Comparison of ENCODE assay signal across 21 cellular contexts in the genomic region with DNA sequence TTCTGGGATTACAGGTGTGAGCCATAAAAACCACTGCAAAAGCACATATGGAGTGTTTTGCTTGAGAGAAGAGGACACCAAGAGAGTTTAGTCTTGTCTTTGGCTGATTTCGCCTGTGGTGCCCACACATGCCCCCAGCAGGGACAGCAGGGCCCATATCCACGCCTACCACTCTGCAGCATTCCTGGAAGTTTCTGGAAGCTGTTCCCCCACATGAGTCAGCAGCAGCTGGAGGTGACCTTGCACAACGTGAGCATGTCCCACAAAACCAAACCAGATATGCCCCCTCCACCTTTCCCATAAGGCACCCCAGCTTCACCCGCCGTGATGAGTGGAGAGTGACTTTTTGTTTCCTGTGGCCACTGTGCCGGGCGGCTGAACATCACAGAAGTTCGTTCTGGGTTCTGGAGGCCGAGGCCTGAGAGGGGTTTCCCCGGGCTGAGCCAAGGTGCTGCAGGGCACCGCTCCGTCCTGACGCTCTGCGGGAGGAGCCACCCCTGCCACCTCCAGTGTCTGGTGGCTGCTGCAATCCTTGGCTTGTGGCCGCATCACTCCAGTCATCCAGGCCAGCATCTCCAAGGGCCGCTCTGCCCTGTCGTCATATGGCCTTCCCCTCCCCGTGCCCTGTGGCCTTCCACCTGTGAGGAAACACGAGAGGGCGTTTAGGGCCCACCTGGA. TPM values are rescaled to one million over a fixed set of nuclear protein-coding genes. Genes with fewer than 3 reads are reported as not detected.
DNase-seq lines count a peak whose midpoint lies in the region; ATAC-seq, FAIRE-seq and TF ChIP-seq lines count a peak whose summit lies in the region.
"Had no signal": no experiment of that assay in that cellular context is flagged by ENCODE, and none has a peak within 500 bp of the region (broad histone marks: within the 10 kb centered on the region; RNA-seq: fewer than 3 reads in every experiment).

No MANE protein-coding gene starts in this region.

- H3K4me1 ChIP-seq in liver (ENCODE audit: control insufficient read depth in 4 of 4, insufficient read depth in 4 of 4, low read length in 3 of 4), result peaks cover 26 to 80% (median 49%) of the 10 kb centered on the region in 4 donors
- peaks cover 24% of the 10 kb centered on the region for H3K4me1 ChIP-seq in HepG2 (ENCODE audit: insufficient read depth, low read length)
- H3K4me1 ChIP-seq: Caco-2 had no signal

- H3K27ac ChIP-seq in liver (ENCODE audit: low read depth in 1 of 2, low read length in 2 of 2), result peak overlapping the region; percentile 31 to 68
- H3K27ac ChIP-seq in HepG2 (ENCODE audit: extremely low read length, insufficient read depth, low read length), result no peak overlapping the region
- H3K27ac ChIP-seq: GM23248 had no signal

- DNase-seq in HepG2 (ENCODE audit: low spot score) (no peak), islet precursor cell (peak; percentile 48), posterior vena cava (ENCODE audit: low spot score) (peak; percentile 69), dermis blood vessel endothelial cell (no peak), SIG-M5 (lab: John Stamatoyannopoulos, UW) (no peak), foreskin fibroblast (no peak)
- DNase-seq: Caco-2; CD4-positive, alpha-beta T cell; GM23248; NCI-H1105; NCI-H2081 treated with DMSO at 0.1 percent for 48 hours; NCI-H748 treated with DMSO at 0.1 percent for 48 hours; NK-92 treated with Interleukin-12 subunit alpha and Interleukin-12 subunit beta, amount 100 ng/mL, for 24 hours; SHP77 treated with DMSO at 0.1 percent for 48 hours had no signal

- no peak for FAIRE-seq in HepG2 (lab: Jason Lieb, UNC)
- FAIRE-seq: A204.1, G401.6, RCC 7860 had no signal

- no peak for TF ChIP-seq CTCF in liver (IDR thresholded peaks at IDR 0.05; ENCODE audit: low read depth, low read length, missing input control)
- no peak for TF ChIP-seq CTCF in HepG2 (CRISPR knock-in tag; IDR thresholded peaks at IDR 0.05)
- TF ChIP-seq CTCF in foreskin fibroblast (IDR thresholded peaks at IDR 0.05; ENCODE audit: low read depth, low read length), result no peak

- H3K9me3 ChIP-seq in liver (ENCODE audit: control insufficient read depth in 4 of 4, low read length in 3 of 4), result no peaks in the 10 kb centered on the region
- H3K9me3 ChIP-seq in HepG2 (ENCODE audit: low read length), result no peaks in the 10 kb centered on the region
- H3K9me3 ChIP-seq: Caco-2 had no signal

- no TSS peak for BruUV-seq in HepG2 (replicated peaks; lab: Mats Ljungman, UMichigan)

- H4K20me1 ChIP-seq in HepG2 (ENCODE audit: insufficient read depth, low read length), result no peaks in the 10 kb centered on the region; the same call in 1 of the 2 replicates

- no peak for TF ChIP-seq RAD21 in liver (IDR thresholded peaks at IDR 0.05)
- TF ChIP-seq RAD21 in HepG2 (CRISPR knock-in tag; IDR thresholded peaks at IDR 0.05), result no peak

- H3K36me3 ChIP-seq in liver (ENCODE audit: control insufficient read depth in 4 of 4, insufficient read depth in 3 of 4, low read depth in 1 of 4, low read length in 3 of 4) (no peaks in the 10 kb centered on the region), HepG2 (replicated peaks in 1 of 2; ENCODE audit: control insufficient read depth in 1 of 2, insufficient read depth in 2 of 2, low read length in 2 of 2) (no peaks in the 10 kb centered on the region)

- no peak overlapping the region for H2AFZ ChIP-seq in HepG2 (ENCODE audit: low read length)
- H2AFZ ChIP-seq: GM23248 had no signal

- intact Hi-C loops in HepG2 (cut with micrococcal nuclease; ENCODE audit: unreplicated experiment) (no loop called here), posterior vena cava (cut with DNase I) (loop anchor here in 1 of 2 donors (10.0 kb wide), 1 partner anchor 475 kb away; no protein-coding TSS in a partner anchor)

- POLR2A ChIA-PET in HepG2 (lab: Yijun Ruan, JAX), result no interaction called here

- in situ Hi-C loops in HepG2 (cut with HindIII; ENCODE audit: extremely low pct_ligation_motif_present, low pct_unique_long_range_greater_than_20kb), result no loop called here

- H3K27me3 ChIP-seq in liver (ENCODE audit: control insufficient read depth in 4 of 4, insufficient read depth in 4 of 4, low read length in 3 of 4) (no peaks in the 10 kb centered on the region), HepG2 (ENCODE audit: control insufficient read depth in 1 of 2, insufficient read depth in 2 of 2, low read length in 2 of 2) (peaks cover 3 to 26% of the 10 kb centered on the region in 2 experiments)

- H3K9ac ChIP-seq in liver (ENCODE audit: low read depth in 1 of 2, low read length in 2 of 2) (no peak overlapping the region), HepG2 (ENCODE audit: insufficient read depth, low read depth, low read length) (no peak overlapping the region)
- H3K9ac ChIP-seq: GM23248 had no signal

- H3K4me3 ChIP-seq in liver (ENCODE audit: low read depth in 1 of 3, low read length in 3 of 3) (no peak overlapping the region), HepG2 (replicated peaks in 1 of 3; ENCODE audit: insufficient read depth in 1 of 3, low read depth in 2 of 3, low read length in 3 of 3) (no peak overlapping the region), foreskin fibroblast (ENCODE audit: low read depth in 1 of 2, low read length in 2 of 2) (no peak overlapping the region)
- H3K4me3 ChIP-seq: GM23248 had no signal

- TF ChIP-seq EP300 in HepG2 (IDR thresholded peaks at IDR 0.05; ENCODE audit: low read depth in 2 of 2, low read length in 2 of 2) (no peak), HepG2 (CRISPR knock-in tag; IDR thresholded peaks at IDR 0.05; ENCODE audit: borderline replicate concordance) (no peak)

- 90% methylated on average over 20 of the region's 20 CpGs for WGBS in liver
- WGBS in HepG2 (ENCODE audit: low lambda C conversion rate), result 71% methylated on average over 7 of the region's 20 CpGs

- no peak for ATAC-seq in HepG2
- ATAC-seq in HG02938 (IDR thresholded peaks at IDR 0.05; ENCODE audit: unreplicated experiment), result no peak
- ATAC-seq: HCT116 had no signal

- H3K4me2 ChIP-seq in HepG2 (ENCODE audit: low read depth, low read length), result no peak overlapping the region

- TF ChIP-seq POLR2A in HepG2 (IDR thresholded peaks at IDR 0.05; ENCODE audit: insufficient read depth in 1 of 2, low read depth in 2 of 2, low read length in 2 of 2), result no peak

- CTCF ChIA-PET in HepG2 (lab: Yijun Ruan, JAX; ENCODE audit: low intra/inter-chr PET ratio, low total read pairs), result no interaction called here

- no peaks in the 10 kb centered on the region for H3K79me2 ChIP-seq in HepG2 (ENCODE audit: insufficient read depth, low read length)

RNA-seq across cellular contexts. Expression of a gene that starts 4.7 kb away (rescaled TPM):
- total RNA-seq in liver (100 to 1,000 TPM in 1 of 2 donors, 10 to 100 TPM in 1; 42.4 to 112 TPM), HepG2 (2016; rRNA removed; fragmentation: Illumina TruSeq; extraction: Trizol) (not detected in 2 replicates), posterior vena cava (1 to 10 TPM; 1.3 to 3.2 TPM), dermis blood vessel endothelial cell (under 0.01 TPM in 1 of 2 replicates, not detected in the other)
- polyA plus RNA-seq in liver (100 to 1,000 TPM; 108 to 158 TPM), HepG2 (2011; rRNA removed) (not detected in 2 replicates)
- total RNA-seq in HepG2 (2016; cell fraction: cytosol; rRNA removed; fragmentation: Illumina TruSeq; extraction: Trizol; ENCODE audit: low read depth), result not detected in 2 replicates
- total RNA-seq in HepG2 (2016; cell fraction: insoluble cytoplasmic fraction; rRNA removed; fragmentation: Illumina TruSeq; extraction: Trizol), result not detected in 2 replicates
- not detected in 2 replicates for total RNA-seq in HepG2 (2016; cell fraction: membrane; rRNA removed; fragmentation: Illumina TruSeq; extraction: Trizol)
- not detected in 2 replicates for total RNA-seq in HepG2 (2016; cell fraction: nucleus; rRNA removed; fragmentation: Illumina TruSeq; extraction: Trizol)
- polyA plus RNA-seq in HepG2 (2011; cell fraction: cytosol; rRNA removed), result not detected in 2 replicates
- polyA plus RNA-seq in HepG2 (2011; cell fraction: nucleus; rRNA removed), result not detected in 2 replicates
- not detected in 2 replicates for polyA plus RNA-seq in HepG2 (2012)
- not detected in 2 replicates for polyA plus RNA-seq in HepG2 (2016; cell fraction: cytosol; fragmentation: Illumina TruSeq; extraction: Trizol; ENCODE audit: low read depth)
- not detected in 2 replicates for polyA plus RNA-seq in HepG2 (2016; cell fraction: insoluble cytoplasmic fraction; fragmentation: Illumina TruSeq; extraction: Trizol; ENCODE audit: low read depth)
- not detected in 2 replicates for polyA plus RNA-seq in HepG2 (2016; cell fraction: membrane; fragmentation: Illumina TruSeq; extraction: Trizol; ENCODE audit: low read depth)
- polyA plus RNA-seq in HepG2 (2016; cell fraction: nucleus; fragmentation: Illumina TruSeq; extraction: Trizol; ENCODE audit: insufficient read depth, low read depth), result not detected in 2 replicates
- polyA minus RNA-seq in HepG2 (2011; rRNA and poly(A)+ RNA removed; ENCODE audit: low replicate concordance), result 0.37 TPM in 1 of 2 replicates, not detected in the other
- not detected in 2 replicates for polyA minus RNA-seq in HepG2 (2011; cell fraction: cytosol; rRNA and poly(A)+ RNA removed)
- not detected in 2 replicates for polyA minus RNA-seq in HepG2 (2011; cell fraction: nucleus; rRNA and poly(A)+ RNA removed)
- total RNA-seq: Caco-2; CD4-positive, alpha-beta T cell; GM23248; OCI-LY7 had no signal
- polyA plus RNA-seq: GM23248 had no signal

RNA-seq across cellular contexts. Expression of a gene that starts 48.2 kb away (rescaled TPM):
- total RNA-seq in liver (10 to 100 TPM in 1 of 2 donors, 1 to 10 TPM in 1; 1.8 to 10.2 TPM), HepG2 (2016; rRNA removed; fragmentation: Illumina TruSeq; extraction: Trizol) (not detected in 2 replicates), posterior vena cava (1 to 10 TPM; 5.0 to 6.9 TPM), dermis blood vessel endothelial cell (23.8 and 31.8 TPM in 2 replicates)
- polyA plus RNA-seq in liver (under 1 TPM; 0.07 to 0.84 TPM), HepG2 (2011; rRNA removed) (not detected in 2 replicates)
- total RNA-seq in HepG2 (2016; cell fraction: cytosol; rRNA removed; fragmentation: Illumina TruSeq; extraction: Trizol; ENCODE audit: low read depth), result not detected in 2 replicates
- not detected in 2 replicates for total RNA-seq in HepG2 (2016; cell fraction: insoluble cytoplasmic fraction; rRNA removed; fragmentation: Illumina TruSeq; extraction: Trizol)
- not detected in 2 replicates for total RNA-seq in HepG2 (2016; cell fraction: membrane; rRNA removed; fragmentation: Illumina TruSeq; extraction: Trizol)
- not detected in 2 replicates for total RNA-seq in HepG2 (2016; cell fraction: nucleus; rRNA removed; fragmentation: Illumina TruSeq; extraction: Trizol)
- not detected in 2 replicates for polyA plus RNA-seq in HepG2 (2011; cell fraction: cytosol; rRNA removed)
- not detected in 2 replicates for polyA plus RNA-seq in HepG2 (2011; cell fraction: nucleus; rRNA removed)
- polyA plus RNA-seq in HepG2 (2012), result not detected in 2 replicates
- not detected in 2 replicates for polyA plus RNA-seq in HepG2 (2016; cell fraction: cytosol; fragmentation: Illumina TruSeq; extraction: Trizol; ENCODE audit: low read depth)
- polyA plus RNA-seq in HepG2 (2016; cell fraction: insoluble cytoplasmic fraction; fragmentation: Illumina TruSeq; extraction: Trizol; ENCODE audit: low read depth), result not detected in 2 replicates
- polyA plus RNA-seq in HepG2 (2016; cell fraction: membrane; fragmentation: Illumina TruSeq; extraction: Trizol; ENCODE audit: low read depth), result not detected in 2 replicates
- polyA plus RNA-seq in HepG2 (2016; cell fraction: nucleus; fragmentation: Illumina TruSeq; extraction: Trizol; ENCODE audit: insufficient read depth, low read depth), result not detected in 2 replicates
- 0.02 and 12.4 TPM in 2 replicates for polyA minus RNA-seq in HepG2 (2011; rRNA and poly(A)+ RNA removed; ENCODE audit: low replicate concordance)
- polyA minus RNA-seq in HepG2 (2011; cell fraction: cytosol; rRNA and poly(A)+ RNA removed), result 0.18 and 0.30 TPM in 2 replicates
- polyA minus RNA-seq in HepG2 (2011; cell fraction: nucleus; rRNA and poly(A)+ RNA removed), result 0.13 TPM in 1 of 2 replicates, not detected in the other
- total RNA-seq: GM23248, OCI-LY7 had no signal
- polyA plus RNA-seq: GM23248 had no signal

Comparison
In these comparisons a context has a peak if more than half of its experiments do, and no peak if none do; other contexts are left out.
1. RNA of a gene that starts 4.7 kb away (total RNA-seq): 42.4 to 112 TPM in liver; 1.3 to 3.2 TPM in posterior vena cava, not detected in HepG2 and under 0.01 TPM in dermis blood vessel endothelial cell; every median in the first group is over 10 times any median in the second.
2. DNase-seq: peak in islet precursor cell (single experiment) and posterior vena cava (single experiment); none in HepG2 (single experiment), dermis blood vessel endothelial cell (single experiment), SIG-M5 (single experiment) and foreskin fibroblast (0 of 2).